Comparison of ENCODE assay signal across 8 cellular contexts in genomic region chr7:54773472-54774399, GRCh38. TPM values are rescaled to one million over a fixed set of nuclear protein-coding genes. Genes with fewer than 3 reads are reported as not detected.
DNase-seq lines count a peak whose midpoint lies in the region; ATAC-seq and TF ChIP-seq lines count a peak whose summit lies in the region.

No MANE protein-coding gene starts in this region.

- H3K36me3 ChIP-seq in kidney epithelial cell (ENCODE audit: control insufficient read depth, insufficient read depth, low read length): no peaks in the 10 kb centered on the region

- ATAC-seq in HG03066 (IDR thresholded peaks at IDR 0.05; ENCODE audit: low read depth, unreplicated experiment): peak; percentile 90

- H3K4me3 ChIP-seq in WI38 (ENCODE audit: low read depth, low read length): peak overlapping the region; percentile 41
- peak overlapping the region; percentile 15 for H3K4me3 ChIP-seq in kidney epithelial cell (ENCODE audit: low read depth, low read length)

- TF ChIP-seq CTCF in WI38 (IDR thresholded peaks at IDR 0.05; ENCODE audit: low read depth, low read length): peak; percentile 77
- TF ChIP-seq CTCF in kidney epithelial cell (IDR thresholded peaks at IDR 0.05; ENCODE audit: insufficient read depth, low read length, poor library complexity, severe bottlenecking): peak; percentile 87

- no peaks in the 10 kb centered on the region for H3K27me3 ChIP-seq in kidney epithelial cell (ENCODE audit: control insufficient read depth, insufficient read depth, low read length)

- peak; percentile 49 for DNase-seq in SIG-M5 treated with dmso at 0.1 percent for 504 hours (lab: John Stamatoyannopoulos, UW; ENCODE audit: unreplicated experiment)
- no peak for DNase-seq in SIG-M5 (lab: John Stamatoyannopoulos, UW)
- peak; percentile 88 for DNase-seq in NCI-H2107 treated with DMSO at 0.1 percent for 48 hours (lab: John Stamatoyannopoulos, UW; ENCODE audit: unreplicated experiment)
- DNase-seq in central memory CD4-positive, alpha-beta T cell: peak; percentile 45
- DNase-seq in kidney epithelial cell (ENCODE audit: low read depth): peak; percentile 42
- DNase-seq in stimulated activated CD4-positive, alpha-beta T cell treated with anti-CD3 and anti-CD28 coated beads, Interleukin-15, amount 100 ng/mL, for 48 hours (ENCODE audit: low read depth in 2 of 2): peak; percentile 34 to 49

RNA-seq across cellular contexts. Expression of gene SEC61G, which starts 14.7 kb away (rescaled TPM):
- 325 and 563 TPM in 2 replicates for total RNA-seq in kidney epithelial cell
